In the genomic region with DNA sequence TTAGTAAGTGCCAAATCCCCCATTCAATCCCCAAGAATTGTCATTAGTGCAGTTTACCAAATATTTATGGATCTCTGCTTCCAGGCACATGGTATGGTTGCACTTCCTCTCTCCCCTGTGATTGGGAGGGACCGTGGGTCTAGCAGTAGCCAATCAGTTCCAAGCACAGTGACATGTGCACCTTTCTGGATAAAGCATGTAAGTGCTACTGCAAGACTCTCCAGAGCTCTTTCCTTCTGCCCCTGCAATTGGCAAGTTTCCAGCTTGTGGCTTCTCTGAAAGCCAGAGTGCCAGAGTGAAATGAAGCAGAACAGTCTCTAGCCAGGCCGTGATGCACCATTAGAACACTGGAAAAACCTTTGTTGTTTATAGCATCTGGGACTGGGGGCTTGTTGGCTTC, we compare ENCODE assay signal across 10 cellular contexts.
DNase-seq lines count a peak whose midpoint lies in the region; ATAC-seq and TF ChIP-seq lines count a peak whose summit lies in the region.
"Had no signal": no experiment of that assay in that cellular context is flagged by ENCODE, and none has a peak within 500 bp of the region (broad histone marks: within the 10 kb centered on the region; RNA-seq: fewer than 3 reads in every experiment).

No MANE protein-coding gene starts in this region.

- H2AFZ ChIP-seq in SK-N-SH (ENCODE audit: low read depth) (no peak overlapping the region), mesenchymal stem cell (ENCODE audit: low read depth, low read length) (no peak overlapping the region)

- no peak overlapping the region for H3K4ac ChIP-seq in mesenchymal stem cell (ENCODE audit: low read depth in 1 of 2, low read length in 2 of 2)

- H4K20me1 ChIP-seq in SK-N-SH (ENCODE audit: insufficient read depth): no peaks in the 10 kb centered on the region

- H3K36me3 ChIP-seq in SK-N-SH (replicated peaks in 1 of 2; ENCODE audit: control insufficient read depth in 1 of 2, insufficient read depth in 2 of 2, low read length in 1 of 2): no peaks in the 10 kb centered on the region
- no peaks in the 10 kb centered on the region for H3K36me3 ChIP-seq in mesenchymal stem cell (ENCODE audit: control insufficient read depth in 1 of 2, insufficient read depth in 2 of 2, low read depth in 1 of 2, low read length in 2 of 2)
- H3K36me3 ChIP-seq in right lobe of liver: no peaks in the 10 kb centered on the region
- no peaks in the 10 kb centered on the region for H3K36me3 ChIP-seq in prostate gland
- H3K36me3 ChIP-seq: SJSA1 had no signal

- TF ChIP-seq CTCF in SK-N-SH (IDR thresholded peaks at IDR 0.05): no peak
- no peak for TF ChIP-seq CTCF in right lobe of liver (IDR thresholded peaks at IDR 0.05)
- no peak for TF ChIP-seq CTCF in chondrocyte (IDR thresholded peaks at IDR 0.05)
- no peak for TF ChIP-seq CTCF in prostate gland (IDR thresholded peaks at IDR 0.05)

- DNase-seq in DMS79 (lab: John Stamatoyannopoulos, UW): peak; percentile 97
- DNase-seq in MV-4-11 (lab: John Stamatoyannopoulos, UW): peak; percentile 83
- peak; percentile 6 for DNase-seq in SK-N-SH
- DNase-seq in mesenchymal stem cell: peak; percentile 84
- no peak for DNase-seq in right lobe of liver
- no peak for DNase-seq in chondrocyte (ENCODE audit: low spot score)
- DNase-seq in prostate gland (ENCODE audit: low spot score): no peak
- DNase-seq: central memory CD4-positive, alpha-beta T cell had no signal

- H3K9me3 ChIP-seq in SK-N-SH: no peaks in the 10 kb centered on the region
- no peaks in the 10 kb centered on the region for H3K9me3 ChIP-seq in mesenchymal stem cell (ENCODE audit: control insufficient read depth, low read length)
- no peaks in the 10 kb centered on the region for H3K9me3 ChIP-seq in right lobe of liver
- H3K9me3 ChIP-seq in prostate gland: no peaks in the 10 kb centered on the region
- H3K9me3 ChIP-seq: SJSA1 had no signal

- no peaks in the 10 kb centered on the region for H3K79me2 ChIP-seq in SK-N-SH (ENCODE audit: insufficient read depth)

- H3K9me3 Mint-ChIP-seq in chondrocyte (ENCODE audit: low read depth): peaks cover 6% of the 10 kb centered on the region

- peaks cover 37% of the 10 kb centered on the region for H3K4me1 Mint-ChIP-seq in chondrocyte (ENCODE audit: low read depth)

- H3K27me3 ChIP-seq in SK-N-SH (ENCODE audit: insufficient read depth): no peaks in the 10 kb centered on the region
- H3K27me3 ChIP-seq in mesenchymal stem cell (ENCODE audit: control insufficient read depth in 1 of 2, insufficient read depth in 1 of 2, low read length in 2 of 2): no peaks in the 10 kb centered on the region
- no peaks in the 10 kb centered on the region for H3K27me3 ChIP-seq in right lobe of liver
- no peaks in the 10 kb centered on the region for H3K27me3 ChIP-seq in prostate gland (replicated peaks; ENCODE audit: insufficient read depth)
- H3K27me3 ChIP-seq: SJSA1 had no signal

- TF ChIP-seq RAD21 in SK-N-SH (IDR thresholded peaks at IDR 0.05; ENCODE audit: low read length): no peak

- H2AK5ac ChIP-seq in mesenchymal stem cell (ENCODE audit: low read length, severe bottlenecking): no peak overlapping the region

- H2BK120ac ChIP-seq in mesenchymal stem cell (ENCODE audit: low read depth, low read length): no peak overlapping the region

- H3K14ac ChIP-seq in mesenchymal stem cell (ENCODE audit: low read length in 2 of 2): no peak overlapping the region

- no peak overlapping the region for H4K91ac ChIP-seq in mesenchymal stem cell (ENCODE audit: low read length)

- H2BK12ac ChIP-seq in mesenchymal stem cell (ENCODE audit: low read length in 2 of 2): no peak overlapping the region

- no peak for ATAC-seq in right lobe of liver
- no peak for ATAC-seq in GM18517 (IDR thresholded peaks at IDR 0.05; ENCODE audit: unreplicated experiment)

- no peak for TF ChIP-seq POLR2A in right lobe of liver (IDR thresholded peaks at IDR 0.05)
- TF ChIP-seq POLR2A in prostate gland (IDR thresholded peaks at IDR 0.05): no peak

- POLR2A ChIA-PET in SK-N-SH (lab: Yijun Ruan, JAX): no interaction called here

- H3K4me2 ChIP-seq in SK-N-SH (no peak overlapping the region), mesenchymal stem cell (ENCODE audit: low read length, poor library complexity, severe bottlenecking) (peak overlapping the region; percentile 33)

- H3K36me3 Mint-ChIP-seq in chondrocyte (ENCODE audit: low read depth): no peaks in the 10 kb centered on the region

- H3K23ac ChIP-seq in mesenchymal stem cell (ENCODE audit: low read length in 2 of 2): no peak overlapping the region

- intact Hi-C loops in right lobe of liver (cut with DNase I) (no loop called here), prostate gland (cut with DNase I) (no loop called here)

- H3K4me3 ChIP-seq in SK-N-SH (ENCODE audit: low read depth in 2 of 2, low read length in 1 of 2): no peak overlapping the region
- H3K4me3 ChIP-seq in mesenchymal stem cell (ENCODE audit: insufficient read depth in 1 of 2, low read depth in 1 of 2, low read length in 2 of 2): no peak overlapping the region
- H3K4me3 ChIP-seq in right lobe of liver: no peak overlapping the region
- no peak overlapping the region for H3K4me3 ChIP-seq in prostate gland
- H3K4me3 ChIP-seq: SJSA1 had no signal

- no peak overlapping the region for H3K4me3 Mint-ChIP-seq in chondrocyte (ENCODE audit: unreplicated experiment)

- H3K27ac ChIP-seq in SK-N-SH (ENCODE audit: low read depth in 2 of 2, low read length in 1 of 2) (peak overlapping the region; percentile 22 to 69; a peak in 2 of 4 replicates), mesenchymal stem cell (ENCODE audit: low read length, poor library complexity, severe bottlenecking) (peak overlapping the region; percentile 69), right lobe of liver (no peak overlapping the region), prostate gland (no peak overlapping the region)
- H3K27ac ChIP-seq: SJSA1 had no signal

- 19% methylated on average over 2 of the region's 2 CpGs for WGBS in SK-N-SH (ENCODE audit: low lambda C conversion rate)
- 98% methylated on average over 1 of the region's 2 CpGs for WGBS in mesenchymal stem cell
- 40% methylated on average over 1 of the region's 2 CpGs for WGBS in right lobe of liver (ENCODE audit: insufficient coverage, low coverage, low lambda C conversion rate, missing lambda C conversion rate)
- WGBS in prostate gland: 54% methylated on average over 2 of the region's 2 CpGs

- TF ChIP-seq EP300 in SK-N-SH (IDR thresholded peaks at IDR 0.05; ENCODE audit: borderline replicate concordance in 1 of 2, low read depth in 1 of 2, low read length in 1 of 2): peak in 1 of 2 experiments; percentile 45; a peak in 1 of 4 replicates

- H4K8ac ChIP-seq in mesenchymal stem cell (ENCODE audit: low read length): no peak overlapping the region

- H3K27ac Mint-ChIP-seq in chondrocyte (ENCODE audit: unreplicated experiment): no peak overlapping the region

- peak overlapping the region in 1 of 2 experiments; percentile 74 for H3K18ac ChIP-seq in mesenchymal stem cell (ENCODE audit: low read depth in 1 of 2, low read length in 2 of 2)

- no peaks in the 10 kb centered on the region for H3K9me2 ChIP-seq in SK-N-SH

- no peak overlapping the region for H2BK15ac ChIP-seq in mesenchymal stem cell (ENCODE audit: low read depth, poor library complexity, severe bottlenecking)

- CTCF ChIA-PET in SK-N-SH (lab: Yijun Ruan, JAX): no interaction called here

- H3K4me1 ChIP-seq in SK-N-SH (ENCODE audit: control insufficient read depth in 1 of 2, insufficient read depth in 2 of 2, low read depth in 1 of 2, low read length in 1 of 2) (peaks cover 0 to 11% of the 10 kb centered on the region in 2 experiments; a peak in 2 of 4 replicates), mesenchymal stem cell (ENCODE audit: control insufficient read depth, insufficient read depth, low read depth, low read length) (peaks cover 3% of the 10 kb centered on the region), right lobe of liver (no peaks in the 10 kb centered on the region), prostate gland (replicated peaks) (no peaks in the 10 kb centered on the region)

- H3K9ac ChIP-seq in SK-N-SH (no peak overlapping the region), mesenchymal stem cell (ENCODE audit: low read length) (no peak overlapping the region)

- H2BK5ac ChIP-seq in mesenchymal stem cell (ENCODE audit: low read depth, low read length, poor library complexity, severe bottlenecking): peak overlapping the region; percentile 58

- H3F3A ChIP-seq in SK-N-SH (replicated peaks; ENCODE audit: insufficient read depth): peaks cover 17% of the 10 kb centered on the region

- no peaks in the 10 kb centered on the region for H3K79me1 ChIP-seq in mesenchymal stem cell (replicated peaks; ENCODE audit: low read length, poor library complexity, severe bottlenecking)

- H3K27me3 Mint-ChIP-seq in chondrocyte (ENCODE audit: low read depth): no peaks in the 10 kb centered on the region

TF ChIP-seq in SK-N-SH, 30 proteins besides CTCF, POLR2A, EP300 and RAD21 (continues in another document):
- TF ChIP-seq, protein P1, sequence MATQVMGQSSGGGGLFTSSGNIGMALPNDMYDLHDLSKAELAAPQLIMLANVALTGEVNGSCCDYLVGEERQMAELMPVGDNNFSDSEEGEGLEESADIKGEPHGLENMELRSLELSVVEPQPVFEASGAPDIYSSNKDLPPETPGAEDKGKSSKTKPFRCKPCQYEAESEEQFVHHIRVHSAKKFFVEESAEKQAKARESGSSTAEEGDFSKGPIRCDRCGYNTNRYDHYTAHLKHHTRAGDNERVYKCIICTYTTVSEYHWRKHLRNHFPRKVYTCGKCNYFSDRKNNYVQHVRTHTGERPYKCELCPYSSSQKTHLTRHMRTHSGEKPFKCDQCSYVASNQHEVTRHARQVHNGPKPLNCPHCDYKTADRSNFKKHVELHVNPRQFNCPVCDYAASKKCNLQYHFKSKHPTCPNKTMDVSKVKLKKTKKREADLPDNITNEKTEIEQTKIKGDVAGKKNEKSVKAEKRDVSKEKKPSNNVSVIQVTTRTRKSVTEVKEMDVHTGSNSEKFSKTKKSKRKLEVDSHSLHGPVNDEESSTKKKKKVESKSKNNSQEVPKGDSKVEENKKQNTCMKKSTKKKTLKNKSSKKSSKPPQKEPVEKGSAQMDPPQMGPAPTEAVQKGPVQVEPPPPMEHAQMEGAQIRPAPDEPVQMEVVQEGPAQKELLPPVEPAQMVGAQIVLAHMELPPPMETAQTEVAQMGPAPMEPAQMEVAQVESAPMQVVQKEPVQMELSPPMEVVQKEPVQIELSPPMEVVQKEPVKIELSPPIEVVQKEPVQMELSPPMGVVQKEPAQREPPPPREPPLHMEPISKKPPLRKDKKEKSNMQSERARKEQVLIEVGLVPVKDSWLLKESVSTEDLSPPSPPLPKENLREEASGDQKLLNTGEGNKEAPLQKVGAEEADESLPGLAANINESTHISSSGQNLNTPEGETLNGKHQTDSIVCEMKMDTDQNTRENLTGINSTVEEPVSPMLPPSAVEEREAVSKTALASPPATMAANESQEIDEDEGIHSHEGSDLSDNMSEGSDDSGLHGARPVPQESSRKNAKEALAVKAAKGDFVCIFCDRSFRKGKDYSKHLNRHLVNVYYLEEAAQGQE (IDR thresholded peaks at IDR 0.05; ENCODE audit: low read depth, low read length): no peak
- 0 out of 2 replicates have a peak, but pooled peaks have one; percentile 1 for TF ChIP-seq SMC3 (IDR thresholded peaks at IDR 0.05; ENCODE audit: low read depth, low read length)
- TF ChIP-seq, protein P2, sequence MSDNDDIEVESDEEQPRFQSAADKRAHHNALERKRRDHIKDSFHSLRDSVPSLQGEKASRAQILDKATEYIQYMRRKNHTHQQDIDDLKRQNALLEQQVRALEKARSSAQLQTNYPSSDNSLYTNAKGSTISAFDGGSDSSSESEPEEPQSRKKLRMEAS (IDR thresholded peaks at IDR 0.05; ENCODE audit: low read depth): peak; percentile 73

Comparison
In these comparisons a context has a peak if more than half of its experiments do, and no peak if none do; other contexts are left out.
1. DNase-seq: peak in DMS79 (single experiment), MV-4-11 (single experiment), SK-N-SH (single experiment) and mesenchymal stem cell (single experiment); none in right lobe of liver (0 of 3), chondrocyte (single experiment) and prostate gland (single experiment).
2. H3K27ac ChIP-seq: peak in SK-N-SH (2 of 2) and mesenchymal stem cell (single experiment); none in right lobe of liver (0 of 3) and prostate gland (0 of 2).